ENCODE assay signal across 8 cellular contexts in the genomic region with DNA sequence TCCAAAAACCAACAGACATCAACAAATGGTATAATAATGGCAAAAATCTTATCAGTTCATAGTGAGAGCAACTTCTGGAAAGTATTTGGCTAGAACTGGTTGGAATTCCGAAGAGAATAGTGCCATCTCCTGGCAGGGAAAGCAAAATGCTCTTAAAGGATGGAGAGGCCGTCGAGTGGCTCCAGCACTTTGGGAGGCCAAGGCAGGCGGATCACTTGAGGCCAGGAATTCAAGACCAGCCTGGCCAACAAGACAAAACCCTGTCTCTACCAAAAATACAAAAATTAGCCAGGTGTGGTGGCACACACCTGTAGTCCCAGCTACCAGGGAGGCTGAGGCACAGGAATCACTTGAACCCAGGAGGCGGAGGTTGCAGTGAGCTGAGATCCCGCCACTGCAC. TPM values are rescaled to one million over a fixed set of nuclear protein-coding genes. Genes with fewer than 3 reads are reported as not detected.
A peak's percentile ranks its signal among the peaks of the same experiment; 100 is the strongest.
DNase-seq lines count a peak whose midpoint lies in the region; ATAC-seq and TF ChIP-seq lines count a peak whose summit lies in the region.
"Not testable (repeated sequence)": the region's sequence is repeated elsewhere in the genome, so short reads cannot be mapped to it uniquely, and the experiment has no call there.

No MANE protein-coding gene starts in this region.

- H3K4me1 Mint-ChIP-seq in CD8-positive, alpha-beta T cell (ENCODE audit: low read depth): peaks cover 23% of the 10 kb centered on the region
- H3K4me1 Mint-ChIP-seq in GM23338: not testable (repeated sequence)

- H3K4me2 ChIP-seq in GM23338: not testable (repeated sequence)

- H3K27me3 Mint-ChIP-seq in CD8-positive, alpha-beta T cell (ENCODE audit: low read depth); GM23338 (ENCODE audit: insufficient read depth, low read depth, poor library complexity): not testable (repeated sequence)

- not testable (repeated sequence) for DNase-seq in CD8-positive, alpha-beta T cell; right lobe of liver
- DNase-seq in GM23338 (ENCODE audit: low spot score) (peak; percentile 79), NCI-H2029 (lab: John Stamatoyannopoulos, UW) (peak; percentile 87), RPMI7951 (ENCODE audit: low read depth) (peak; percentile 51), astrocyte of the hippocampus (ENCODE audit: low read depth, low spot score) (peak; percentile 74), fibroblast of the aortic adventitia (ENCODE audit: low read depth) (peak; percentile 69), superior temporal gyrus (ENCODE audit: extremely low spot score) (peak; percentile 50)

- peaks cover 44% of the 10 kb centered on the region for H3K79me2 ChIP-seq in GM23338 (replicated peaks; ENCODE audit: insufficient read depth)

- H3K9me3 ChIP-seq in CD8-positive, alpha-beta T cell (ENCODE audit: low read length); right lobe of liver: not testable (repeated sequence)

- H4K20me1 ChIP-seq in GM23338 (replicated peaks; ENCODE audit: insufficient read depth): peaks cover 39% of the 10 kb centered on the region

- H3K4me3 Mint-ChIP-seq in CD8-positive, alpha-beta T cell; GM23338: not testable (repeated sequence)

- H3K36me3 ChIP-seq in CD8-positive, alpha-beta T cell (ENCODE audit: insufficient read depth, low read length): peaks cover 41% of the 10 kb centered on the region
- H3K36me3 ChIP-seq in GM23338 (ENCODE audit: insufficient read depth): peaks cover 70% of the 10 kb centered on the region
- peaks cover 0 to 69% (median 32%) of the 10 kb centered on the region in 4 donors for H3K36me3 ChIP-seq in right lobe of liver

- 31% methylated on average over 4 of the region's 6 CpGs for WGBS in right lobe of liver (ENCODE audit: insufficient coverage, low coverage, low lambda C conversion rate, missing lambda C conversion rate)

- intact Hi-C loops in CD8-positive, alpha-beta T cell (cut with DNase I, micrococcal nuclease): loop anchor here (1.0 kb wide), 1 partner anchor 85 kb away; no protein-coding TSS in a partner anchor
- intact Hi-C loops in right lobe of liver (cut with DNase I): loop anchor here in 1 of 2 donors (5.0 kb wide), 1 partner anchor 103 kb away; no protein-coding TSS in a partner anchor

- not testable (repeated sequence) for H3K4me3 ChIP-seq in CD8-positive, alpha-beta T cell (ENCODE audit: low read depth, low read length); GM23338; fibroblast of the aortic adventitia (ENCODE audit: low read depth, low read length); right lobe of liver

- peaks cover 94% of the 10 kb centered on the region for H3K36me3 Mint-ChIP-seq in CD8-positive, alpha-beta T cell
- H3K36me3 Mint-ChIP-seq in GM23338 (ENCODE audit: low read depth): peaks cover 98% of the 10 kb centered on the region

- peaks cover 16% of the 10 kb centered on the region for H3F3A ChIP-seq in GM23338 (replicated peaks; ENCODE audit: low read depth)

- peak; percentile 34 for TF ChIP-seq CTCF in CD8-positive, alpha-beta T cell (IDR thresholded peaks at IDR 0.05)
- peak; percentile 72 to 88 for TF ChIP-seq CTCF in GM23338 (conservative IDR thresholded peaks at IDR 0.05; ENCODE audit: low read depth in 2 of 2)
- peak; percentile 60 for TF ChIP-seq CTCF in fibroblast of the aortic adventitia (IDR thresholded peaks at IDR 0.05; ENCODE audit: insufficient read depth, low read length)
- TF ChIP-seq CTCF in right lobe of liver (IDR thresholded peaks at IDR 0.05): peak; percentile 48 to 71 (median 60)

- not testable (repeated sequence) for H3K27ac ChIP-seq in CD8-positive, alpha-beta T cell (ENCODE audit: low read depth, low read length); GM23338 (ENCODE audit: low read depth); right lobe of liver

- not testable (repeated sequence) for H3K9me2 ChIP-seq in GM23338 (ENCODE audit: insufficient read depth)

- not testable (repeated sequence) for H2AFZ ChIP-seq in GM23338

- TF ChIP-seq POLR2A in right lobe of liver (IDR thresholded peaks at IDR 0.05): not testable (repeated sequence)

- H3K27ac Mint-ChIP-seq in CD8-positive, alpha-beta T cell: peak overlapping the region; percentile 17
- H3K27ac Mint-ChIP-seq in GM23338: not testable (repeated sequence)

- not testable (repeated sequence) for H3K27me3 ChIP-seq in CD8-positive, alpha-beta T cell (ENCODE audit: insufficient read depth, low read length); GM23338 (ENCODE audit: insufficient read depth); right lobe of liver

- CTCF ChIA-PET in CD8-positive, alpha-beta T cell (lab: Charles Lee): interaction anchor here (0.6 to 2.8 kb wide), 6 partner anchors 15 to 521 kb away, joined by 3 to 6 read pairs (median 3); a partner anchor contains a TSS

- H3K9me3 Mint-ChIP-seq in CD8-positive, alpha-beta T cell; GM23338: not testable (repeated sequence)

- POLR2A ChIA-PET in CD8-positive, alpha-beta T cell (lab: Charles Lee): not testable (repeated sequence)

- not testable (repeated sequence) for H3K4me1 ChIP-seq in CD8-positive, alpha-beta T cell (ENCODE audit: insufficient read depth, low read length); GM23338 (ENCODE audit: insufficient read depth); right lobe of liver

- ATAC-seq in CD8-positive, alpha-beta T cell: peak; percentile 38
- peak; percentile 85 for ATAC-seq in GM23338
- peak; percentile 77 to 89 (median 82) for ATAC-seq in right lobe of liver

RNA-seq across cellular contexts. Expression of a gene that starts 14.7 kb away (rescaled TPM):
- 10 to 100 TPM; 41.7 to 42.6 TPM for total RNA-seq in CD8-positive, alpha-beta T cell
- 144 and 167 TPM in 2 replicates for total RNA-seq in GM23338 (2014; rRNA removed; shearing (Covaris generic))
- 53.9 and 65.5 TPM in 2 replicates for polyA plus RNA-seq in GM23338 (2016; fragmentation: Nextera tagmentation; extraction: Ambion mirVana)
- 139 TPM in 2 replicates for total RNA-seq in RPMI7951 (2014; rRNA removed; shearing (Covaris generic))
- total RNA-seq in fibroblast of the aortic adventitia (ENCODE audit: low replicate concordance): 75.2 and 87.7 TPM in 2 replicates
- 10 to 100 TPM; 13.6 to 32.1 (median 20.8) TPM for total RNA-seq in right lobe of liver

RNA-seq across cellular contexts. Expression of a gene that starts 28.2 kb away (rescaled TPM):
- total RNA-seq in CD8-positive, alpha-beta T cell: 10 to 100 TPM; 11.2 to 12.7 TPM
- total RNA-seq in GM23338 (2014; rRNA removed; shearing (Covaris generic)): 19.8 and 29.1 TPM in 2 replicates
- 5.2 and 6.9 TPM in 2 replicates for polyA plus RNA-seq in GM23338 (2016; fragmentation: Nextera tagmentation; extraction: Ambion mirVana)
- total RNA-seq in RPMI7951 (2014; rRNA removed; shearing (Covaris generic)): 13.4 and 14.1 TPM in 2 replicates
- 26.8 and 35.5 TPM in 2 replicates for total RNA-seq in fibroblast of the aortic adventitia (ENCODE audit: low replicate concordance)
- total RNA-seq in right lobe of liver: 10 to 100 TPM; 10.5 to 23.1 (median 14.6) TPM

RNA-seq across cellular contexts. Expression of a gene that starts 30.2 kb away (rescaled TPM):
- 1 to 10 TPM; 5.6 to 5.9 TPM for total RNA-seq in CD8-positive, alpha-beta T cell
- 39.5 and 49.0 TPM in 2 replicates for total RNA-seq in GM23338 (2014; rRNA removed; shearing (Covaris generic))
- 28.3 and 29.3 TPM in 2 replicates for polyA plus RNA-seq in GM23338 (2016; fragmentation: Nextera tagmentation; extraction: Ambion mirVana)
- 14.3 and 23.9 TPM in 2 replicates for total RNA-seq in RPMI7951 (2014; rRNA removed; shearing (Covaris generic))
- 6.1 and 15.6 TPM in 2 replicates for total RNA-seq in fibroblast of the aortic adventitia (ENCODE audit: low replicate concordance)
- total RNA-seq in right lobe of liver: 1 to 10 TPM; 1.3 to 7.1 (median 4.4) TPM

RNA-seq across cellular contexts. Expression of a gene that starts 37.5 kb away (rescaled TPM):
- 10 to 100 TPM; 12.8 to 14.0 TPM for total RNA-seq in CD8-positive, alpha-beta T cell
- 61.3 and 67.8 TPM in 2 replicates for total RNA-seq in GM23338 (2014; rRNA removed; shearing (Covaris generic))
- 82.3 and 105 TPM in 2 replicates for polyA plus RNA-seq in GM23338 (2016; fragmentation: Nextera tagmentation; extraction: Ambion mirVana)
- 63.1 and 72.9 TPM in 2 replicates for total RNA-seq in RPMI7951 (2014; rRNA removed; shearing (Covaris generic))
- 23.1 and 68.1 TPM in 2 replicates for total RNA-seq in fibroblast of the aortic adventitia (ENCODE audit: low replicate concordance)
- total RNA-seq in right lobe of liver: 10 to 100 TPM in 5 of 6 experiments, 1 to 10 TPM in 1; 6.8 to 33.1 (median 12.8) TPM
